In genomic region chr2:47651296-47651695, GRCh38 we compare ENCODE assay signal across 1 cellular context.
TF ChIP-seq lines count a peak whose summit lies in the region.

No MANE protein-coding gene starts in this region.

TF ChIP-seq in GM23338, 12 proteins besides CTCF, POLR2A, EP300 and RAD21 (continued from another document):
- TF ChIP-seq REST (IDR thresholded peaks at IDR 0.05; ENCODE audit: unreplicated experiment) (no peak), ZNF462 (CRISPR knock-in tag; IDR thresholded peaks at IDR 0.05) (no peak), ZNF114 (CRISPR knock-in tag; IDR thresholded peaks at IDR 0.05) (no peak), ZNF331 (CRISPR knock-in tag; IDR thresholded peaks at IDR 0.05; ENCODE audit: low read depth) (no peak), EZH2phosphoT487 (IDR thresholded peaks at IDR 0.05; ENCODE audit: unreplicated experiment) (no peak), ETS1 (IDR thresholded peaks at IDR 0.05) (no peak)
TF ChIP-seq in GM23338: peak in this region for 0.
